In genomic region chr3:5014431-5014830, GRCh38 we compare ENCODE assay signal across 15 cellular contexts. TPM values are rescaled to one million over a fixed set of nuclear protein-coding genes. Genes with fewer than 3 reads are reported as not detected.
DNase-seq lines count a peak whose midpoint lies in the region; ATAC-seq and TF ChIP-seq lines count a peak whose summit lies in the region.
"Had no signal": no experiment of that assay in that cellular context is flagged by ENCODE, and none has a peak within 500 bp of the region (broad histone marks: within the 10 kb centered on the region; RNA-seq: fewer than 3 reads in every experiment).

No MANE protein-coding gene starts in this region.

- POLR2A ChIA-PET in activated CD8-positive, alpha-beta T cell treated with anti-CD3 and anti-CD28 coated beads for 36 hours (lab: Charles Lee): interaction anchor here (0.9 to 6.0 kb wide), 5 partner anchors 13 to 37 kb away, joined by 3 to 81 read pairs (median 4); partner anchors contain the start of gene BHLHE40

- no peak for DNase-seq in activated CD4-positive, alpha-beta T cell treated with anti-CD3 and anti-CD28 coated beads, Interleukin-2, amount 10 ng/mL, durations not matched to agents 24 days and 14 days
- DNase-seq in activated CD4-positive, alpha-beta T cell treated with anti-CD3 and anti-CD28 coated beads for 1 hour: no peak
- peak; percentile 53 for DNase-seq in activated CD8-positive, alpha-beta T cell treated with anti-CD3 and anti-CD28 coated beads for 36 hours
- DNase-seq in foreskin keratinocyte (no peak), NCI-H446 treated with DMSO at 0.1 percent for 48 hours (lab: John Stamatoyannopoulos, UW) (no peak), prostate gland (ENCODE audit: low spot score) (no peak)
- no peak for DNase-seq in stimulated activated effector memory CD8-positive, alpha-beta T cell treated with anti-CD3 and anti-CD28 coated beads, Interleukin-12 subunit alpha, Interleukin-12 subunit beta, amount 100 ng/mL, for 72 hours (ENCODE audit: low spot score in 2 of 2)
- DNase-seq: glutamatergic neuron; midbrain; NCI-H1105 treated with DMSO at 0.1 percent for 48 hours; posterior cingulate gyrus; SJCRH30; stimulated activated CD4-positive, alpha-beta T cell treated with anti-CD3 and anti-CD28 coated beads, Interleukin-12 subunit alpha, Interleukin-12 subunit beta, amount 100 ng/mL, for 4 hours had no signal

- TF ChIP-seq CTCF in activated CD8-positive, alpha-beta T cell treated with anti-CD3 and anti-CD28 coated beads for 36 hours (IDR thresholded peaks at IDR 0.05): no peak
- TF ChIP-seq CTCF in foreskin keratinocyte (conservative IDR thresholded peaks at IDR 0.05): no peak
- no peak for TF ChIP-seq CTCF in prostate gland (IDR thresholded peaks at IDR 0.05)

- no peaks in the 10 kb centered on the region for H3K27me3 Mint-ChIP-seq in activated CD4-positive, alpha-beta T cell treated with anti-CD3 and anti-CD28 coated beads, Interleukin-2, amount 10 ng/mL, durations not matched to agents 24 days and 14 days
- peaks cover 2% of the 10 kb centered on the region for H3K27me3 Mint-ChIP-seq in activated CD8-positive, alpha-beta T cell treated with anti-CD3 and anti-CD28 coated beads for 36 hours

- CTCF ChIA-PET in activated CD8-positive, alpha-beta T cell treated with anti-CD3 and anti-CD28 coated beads for 36 hours (lab: Charles Lee): no interaction called here

- no peak for ATAC-seq in activated CD8-positive, alpha-beta T cell treated with anti-CD3 and anti-CD28 coated beads for 36 hours
- ATAC-seq in foreskin keratinocyte: no peak
- ATAC-seq in stimulated activated effector memory CD8-positive, alpha-beta T cell treated with anti-CD3 and anti-CD28 coated beads, Interleukin-12 subunit alpha, Interleukin-12 subunit beta, amount 100 ng/mL, for 72 hours: no peak
- no peak for ATAC-seq in GM19395 (IDR thresholded peaks at IDR 0.05; ENCODE audit: unreplicated experiment)
- ATAC-seq: activated naive CD4-positive, alpha-beta T cell treated with anti-CD3 and anti-CD28 coated beads, Interleukin-2, amount 50 U/mL, for 72 hours had no signal

- H3K36me3 ChIP-seq in prostate gland: no peaks in the 10 kb centered on the region
- H3K36me3 ChIP-seq: SJCRH30 had no signal

- peaks cover 71% of the 10 kb centered on the region for H3K4me1 Mint-ChIP-seq in activated CD4-positive, alpha-beta T cell treated with anti-CD3 and anti-CD28 coated beads, Interleukin-2, amount 10 ng/mL, durations not matched to agents 24 days and 14 days
- H3K4me1 Mint-ChIP-seq in activated CD8-positive, alpha-beta T cell treated with anti-CD3 and anti-CD28 coated beads for 36 hours (ENCODE audit: low read depth): peaks cover 64% of the 10 kb centered on the region
- H3K4me1 Mint-ChIP-seq in stimulated activated effector memory CD8-positive, alpha-beta T cell treated with anti-CD3 and anti-CD28 coated beads, Interleukin-12 subunit alpha, Interleukin-12 subunit beta, amount 100 ng/mL, for 72 hours: peaks cover 82% of the 10 kb centered on the region

- H3K27ac Mint-ChIP-seq in activated CD4-positive, alpha-beta T cell treated with anti-CD3 and anti-CD28 coated beads, Interleukin-2, amount 10 ng/mL, durations not matched to agents 24 days and 14 days: peak overlapping the region; percentile 66
- H3K27ac Mint-ChIP-seq in activated CD8-positive, alpha-beta T cell treated with anti-CD3 and anti-CD28 coated beads for 36 hours: peak overlapping the region; percentile 11
- peak overlapping the region; percentile 65 for H3K27ac Mint-ChIP-seq in stimulated activated effector memory CD8-positive, alpha-beta T cell treated with anti-CD3 and anti-CD28 coated beads, Interleukin-12 subunit alpha, Interleukin-12 subunit beta, amount 100 ng/mL, for 72 hours

- no peaks in the 10 kb centered on the region for H3K27me3 ChIP-seq in foreskin keratinocyte
- H3K27me3 ChIP-seq in prostate gland (replicated peaks; ENCODE audit: insufficient read depth): no peaks in the 10 kb centered on the region
- H3K27me3 ChIP-seq: SJCRH30 had no signal

- no peaks in the 10 kb centered on the region for H3K9me3 Mint-ChIP-seq in activated CD4-positive, alpha-beta T cell treated with anti-CD3 and anti-CD28 coated beads, Interleukin-2, amount 10 ng/mL, durations not matched to agents 24 days and 14 days
- H3K9me3 Mint-ChIP-seq in activated CD8-positive, alpha-beta T cell treated with anti-CD3 and anti-CD28 coated beads for 36 hours: no peaks in the 10 kb centered on the region
- no peaks in the 10 kb centered on the region for H3K9me3 Mint-ChIP-seq in stimulated activated effector memory CD8-positive, alpha-beta T cell treated with anti-CD3 and anti-CD28 coated beads, Interleukin-12 subunit alpha, Interleukin-12 subunit beta, amount 100 ng/mL, for 72 hours
- H3K9me3 Mint-ChIP-seq: activated naive CD4-positive, alpha-beta T cell treated with anti-CD3 and anti-CD28 coated beads, Interleukin-2, amount 50 U/mL, for 72 hours had no signal

- WGBS in prostate gland: 79% methylated on average over 7 of the region's 7 CpGs

- peaks cover 2% of the 10 kb centered on the region for H3K36me3 Mint-ChIP-seq in activated CD4-positive, alpha-beta T cell treated with anti-CD3 and anti-CD28 coated beads, Interleukin-2, amount 10 ng/mL, durations not matched to agents 24 days and 14 days (ENCODE audit: low read depth)
- H3K36me3 Mint-ChIP-seq in activated CD8-positive, alpha-beta T cell treated with anti-CD3 and anti-CD28 coated beads for 36 hours (ENCODE audit: low read depth): no peaks in the 10 kb centered on the region
- H3K36me3 Mint-ChIP-seq in stimulated activated effector memory CD8-positive, alpha-beta T cell treated with anti-CD3 and anti-CD28 coated beads, Interleukin-12 subunit alpha, Interleukin-12 subunit beta, amount 100 ng/mL, for 72 hours: peaks cover 15% of the 10 kb centered on the region

- intact Hi-C loops in activated CD4-positive, alpha-beta T cell treated with anti-CD3 and anti-CD28 coated beads, Interleukin-2, amount 10 ng/mL, durations not matched to agents 24 days and 14 days (cut with micrococcal nuclease): no loop called here
- intact Hi-C loops in activated CD8-positive, alpha-beta T cell treated with anti-CD3 and anti-CD28 coated beads for 36 hours (cut with micrococcal nuclease): no loop called here
- intact Hi-C loops in prostate gland (cut with DNase I): no loop called here

- H3K27ac ChIP-seq in foreskin keratinocyte (peak overlapping the region; percentile 65), prostate gland (no peak overlapping the region)
- H3K27ac ChIP-seq: SJCRH30 had no signal

- no peaks in the 10 kb centered on the region for H3K9me3 ChIP-seq in prostate gland
- H3K9me3 ChIP-seq: SJCRH30 had no signal

- no peak overlapping the region for H3K4me3 ChIP-seq in prostate gland
- H3K4me3 ChIP-seq: SJCRH30 had no signal

- H3K4me1 ChIP-seq in foreskin keratinocyte (peaks cover 38% of the 10 kb centered on the region), prostate gland (replicated peaks) (no peaks in the 10 kb centered on the region)

- no peak for TF ChIP-seq POLR2A in prostate gland (IDR thresholded peaks at IDR 0.05)

- H3K4me3 Mint-ChIP-seq in activated CD4-positive, alpha-beta T cell treated with anti-CD3 and anti-CD28 coated beads, Interleukin-2, amount 10 ng/mL, durations not matched to agents 24 days and 14 days: no peak overlapping the region
- no peak overlapping the region for H3K4me3 Mint-ChIP-seq in activated CD8-positive, alpha-beta T cell treated with anti-CD3 and anti-CD28 coated beads for 36 hours
- peak overlapping the region; percentile 61 for H3K4me3 Mint-ChIP-seq in stimulated activated effector memory CD8-positive, alpha-beta T cell treated with anti-CD3 and anti-CD28 coated beads, Interleukin-12 subunit alpha, Interleukin-12 subunit beta, amount 100 ng/mL, for 72 hours

RNA-seq across cellular contexts. Expression of gene BHLHE40, which starts 35.2 kb away (rescaled TPM):
- 368 and 375 TPM in 2 replicates for total RNA-seq in activated CD4-positive, alpha-beta T cell treated with anti-CD3 and anti-CD28 coated beads, Interleukin-2, amount 10 ng/mL, durations not matched to agents 24 days and 14 days
- 100 to 1,000 TPM; 456 to 470 TPM for total RNA-seq in activated CD8-positive, alpha-beta T cell treated with anti-CD3 and anti-CD28 coated beads for 36 hours
- 78.2 and 96.0 TPM in 2 replicates for total RNA-seq in foreskin keratinocyte
- polyA plus RNA-seq in foreskin keratinocyte: 44.6 and 47.5 TPM in 2 replicates
- 10 to 100 TPM; 32.3 to 52.0 TPM for total RNA-seq in prostate gland

Comparison
In these comparisons a context has a peak if more than half of its experiments do, and no peak if none do; other contexts are left out.
1. H3K27ac Mint-ChIP-seq: peak in every context shown above with its lines; median percentile 66 in activated CD4-positive, alpha-beta T cell treated with anti-CD3 and anti-CD28 coated beads, Interleukin-2, amount 10 ng/mL, durations not matched to agents 24 days and 14 days; 65 in stimulated activated effector memory CD8-positive, alpha-beta T cell treated with anti-CD3 and anti-CD28 coated beads, Interleukin-12 subunit alpha, Interleukin-12 subunit beta, amount 100 ng/mL, for 72 hours; 11 in activated CD8-positive, alpha-beta T cell treated with anti-CD3 and anti-CD28 coated beads for 36 hours.